Comparison of ENCODE assay signal across 1 cellular context in the genomic region with DNA sequence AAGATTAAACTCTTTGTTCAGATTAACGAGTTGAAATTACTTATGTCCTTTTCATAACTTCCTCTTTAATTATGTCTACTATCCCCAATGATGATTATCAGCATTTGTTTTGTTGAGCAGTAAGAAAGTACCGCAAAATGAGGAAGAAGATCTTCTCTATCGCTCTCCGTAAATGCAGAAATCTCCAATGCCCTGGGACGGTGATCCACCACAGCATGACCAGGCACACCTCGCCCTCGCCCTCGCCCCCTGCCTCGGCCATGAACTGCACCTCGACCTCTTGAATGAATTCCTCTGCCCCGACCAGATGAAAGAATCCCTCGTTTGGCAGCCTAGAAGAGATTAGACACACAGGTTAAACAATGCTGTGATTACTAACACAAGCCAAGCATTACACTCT.
TF ChIP-seq lines count a peak whose summit lies in the region.

No MANE protein-coding gene starts in this region.

TF ChIP-seq in GM23338, 12 proteins besides CTCF, POLR2A, EP300 and RAD21 (continued from another document):
- TF ChIP-seq ZNF114 (CRISPR knock-in tag; IDR thresholded peaks at IDR 0.05) (no peak), NANOG (IDR thresholded peaks at IDR 0.05; ENCODE audit: borderline replicate concordance) (no peak)
